Comparison of ENCODE assay signal across 24 cellular contexts in genomic region chr16:11712122-11712521, GRCh38.
"Had no signal": no experiment of that assay in that cellular context is flagged by ENCODE, and none has a peak within 500 bp of the region (broad histone marks: within the 10 kb centered on the region; RNA-seq: fewer than 3 reads in every experiment).

No MANE protein-coding gene starts in this region.

- H3K4me3 Mint-ChIP-seq: activated CD4-positive, alpha-beta memory T cell treated with anti-CD3 and anti-CD28 coated beads for 36 hours; central memory CD8-positive, alpha-beta T cell; natural killer cell treated with Interleukin-12 subunit alpha and Interleukin-12 subunit beta and Interleukin-15 and Interleukin-18, amount 100 ng/mL, for 72 hours; stimulated activated memory B cell treated with anti-CD40 and anti-IgM and Interleukin-4, amounts not matched to agents 10 μg/mL and 1 μg/mL and 100 μg/mL, for 72 hours; T-cell had no signal

- H3K4me3 ChIP-seq: esophagus muscularis mucosa, gastroesophageal sphincter, right atrium auricular region, skin epidermis, thoracic aorta, upper lobe of left lung had no signal

- H3K27me3 Mint-ChIP-seq: activated CD4-positive, alpha-beta memory T cell treated with anti-CD3 and anti-CD28 coated beads for 36 hours; central memory CD8-positive, alpha-beta T cell; natural killer cell treated with Interleukin-12 subunit alpha and Interleukin-12 subunit beta and Interleukin-15 and Interleukin-18, amount 100 ng/mL, for 72 hours; progenitor cell of endocrine pancreas; stimulated activated memory B cell treated with anti-CD40 and anti-IgM and Interleukin-4, amounts not matched to agents 10 μg/mL and 1 μg/mL and 100 μg/mL, for 72 hours; T-cell had no signal

- FAIRE-seq: astrocyte, colon, islet of Langerhans had no signal

- H3K9me3 Mint-ChIP-seq: activated CD4-positive, alpha-beta memory T cell treated with anti-CD3 and anti-CD28 coated beads for 36 hours; activated naive CD4-positive, alpha-beta T cell treated with anti-CD3 and anti-CD28 coated beads, Interleukin-2, amount 50 U/mL, for 72 hours; central memory CD8-positive, alpha-beta T cell; natural killer cell treated with Interleukin-12 subunit alpha and Interleukin-12 subunit beta and Interleukin-15 and Interleukin-18, amount 100 ng/mL, for 72 hours; stimulated activated memory B cell treated with anti-CD40 and anti-IgM and Interleukin-4, amounts not matched to agents 10 μg/mL and 1 μg/mL and 100 μg/mL, for 72 hours; T-cell had no signal

- ATAC-seq: activated naive CD4-positive, alpha-beta T cell treated with anti-CD3 and anti-CD28 coated beads, Interleukin-2, amount 50 U/mL, for 72 hours; gastroesophageal sphincter; natural killer cell treated with Interleukin-12 subunit alpha and Interleukin-12 subunit beta and Interleukin-15 and Interleukin-18, amount 100 ng/mL, for 72 hours; SK-N-SH treated with all-trans-retinoic acid at 6 μM for 48 hours; stimulated activated memory B cell treated with anti-CD40 and anti-IgM and Interleukin-4, amounts not matched to agents 10 μg/mL and 1 μg/mL and 100 μg/mL, for 72 hours; T-cell had no signal

- H3K27ac Mint-ChIP-seq: activated CD4-positive, alpha-beta memory T cell treated with anti-CD3 and anti-CD28 coated beads for 36 hours; natural killer cell treated with Interleukin-12 subunit alpha and Interleukin-12 subunit beta and Interleukin-15 and Interleukin-18, amount 100 ng/mL, for 72 hours; progenitor cell of endocrine pancreas; stimulated activated memory B cell treated with anti-CD40 and anti-IgM and Interleukin-4, amounts not matched to agents 10 μg/mL and 1 μg/mL and 100 μg/mL, for 72 hours; T-cell had no signal

- H3K27me3 ChIP-seq: esophagus muscularis mucosa, gastroesophageal sphincter, right atrium auricular region, upper lobe of left lung had no signal

- H3K27ac ChIP-seq: esophagus muscularis mucosa, gastroesophageal sphincter, right atrium auricular region, skin epidermis, thoracic aorta, upper lobe of left lung had no signal

- H3K9me3 ChIP-seq: esophagus muscularis mucosa, gastroesophageal sphincter, right atrium auricular region, thoracic aorta, upper lobe of left lung had no signal

- H3K36me3 Mint-ChIP-seq: natural killer cell treated with Interleukin-12 subunit alpha and Interleukin-12 subunit beta and Interleukin-15 and Interleukin-18, amount 100 ng/mL, for 72 hours had no signal

- DNase-seq: activated CD4-positive, alpha-beta memory T cell treated with anti-CD3 and anti-CD28 coated beads for 36 hours; activated CD4-positive, alpha-beta T cell treated with anti-CD3 and anti-CD28 coated beads for 4 hours; activated CD4-positive, CD25-positive, alpha-beta regulatory T cell; effector memory CD4-positive, alpha-beta T cell; head of caudate nucleus; midbrain; stimulated activated CD4-positive, alpha-beta T cell treated with anti-CD3 and anti-CD28 coated beads, Interleukin-2, amount 100 ng/mL, for 24 hours; T-cell; T1000; upper lobe of left lung had no signal
